In genomic region chr2:235639387-235639786, GRCh38 we compare ENCODE assay signal across 8 cellular contexts.
DNase-seq lines count a peak whose midpoint lies in the region; ATAC-seq and TF ChIP-seq lines count a peak whose summit lies in the region.
"Had no signal": no experiment of that assay in that cellular context is flagged by ENCODE, and none has a peak within 500 bp of the region (broad histone marks: within the 10 kb centered on the region; RNA-seq: fewer than 3 reads in every experiment).

No MANE protein-coding gene starts in this region.

- no peak for TF ChIP-seq EP300 in suprapubic skin (IDR thresholded peaks at IDR 0.05)

- H3K27me3 ChIP-seq in IMR-90 (ENCODE audit: control insufficient read depth, insufficient read depth, low read length) = no peaks in the 10 kb centered on the region
- no peaks in the 10 kb centered on the region for H3K27me3 ChIP-seq in suprapubic skin

- peak overlapping the region; percentile 16; the same call in 1 of the 2 replicates for H3K27ac ChIP-seq in IMR-90 (ENCODE audit: insufficient read depth, low read length)
- peak overlapping the region; percentile 73 for H3K27ac ChIP-seq in suprapubic skin

- no peak overlapping the region for H3K56ac ChIP-seq in IMR-90 (ENCODE audit: extremely low read depth, insufficient read depth, low read length)

- H4K8ac ChIP-seq in IMR-90 (ENCODE audit: low read depth in 2 of 2, low read length in 2 of 2) = peak overlapping the region in 1 of 2 experiments; percentile 32; a peak in 1 of 4 replicates

- H4K5ac ChIP-seq in IMR-90 (ENCODE audit: low read depth, low read length) = no peak overlapping the region

- H3K14ac ChIP-seq in IMR-90 (replicated peaks; ENCODE audit: low read depth, low read length) = 0 out of 2 replicates have a peak overlapping the region, but pooled peaks have one; percentile 10

- peaks cover 22 to 77% of the 10 kb centered on the region in 2 experiments for H3K79me1 ChIP-seq in IMR-90 (ENCODE audit: low read depth in 1 of 2, low read length in 2 of 2)

- peak overlapping the region; percentile 37; the same call in 1 of the 2 replicates for H4K91ac ChIP-seq in IMR-90 (ENCODE audit: insufficient read depth, low read depth, low read length)

- H3K9me3 Mint-ChIP-seq in brain = peaks cover 0 to 2% (median 0%) of the 10 kb centered on the region in 5 experiments
- H3K9me3 Mint-ChIP-seq: activated naive CD8-positive, alpha-beta T cell treated with anti-CD3 and anti-CD28 coated beads, Interleukin-2, amount 10 ng/mL, durations not matched to agents 7 days and 5 days had no signal

- H2BK20ac ChIP-seq in IMR-90 (ENCODE audit: low read depth, low read length) = no peak overlapping the region; the same call in 1 of the 2 replicates

- peak overlapping the region; percentile 17 to 89 (median 67) for H3K27ac Mint-ChIP-seq in brain

- H3K4me1 Mint-ChIP-seq in brain = peaks cover 88% of the 10 kb centered on the region
- H3K4me1 Mint-ChIP-seq: activated naive CD8-positive, alpha-beta T cell treated with anti-CD3 and anti-CD28 coated beads, Interleukin-2, amount 10 ng/mL, durations not matched to agents 7 days and 5 days had no signal

- H3K27me3 Mint-ChIP-seq in brain = peaks cover 19% of the 10 kb centered on the region

- H3K4me3 ChIP-seq in IMR-90 (ENCODE audit: insufficient read depth, low read depth, low read length) (no peak overlapping the region), suprapubic skin (no peak overlapping the region)

- H3K18ac ChIP-seq in IMR-90 (ENCODE audit: low read depth, low read length) = no peak overlapping the region

- H3K23ac ChIP-seq in IMR-90 (ENCODE audit: low read depth, low read length) = no peak overlapping the region

- in situ Hi-C loops in IMR-90 (cut with MboI; ENCODE audit: low sequenced_read_pairs) (loop anchor here (25.0 kb wide), 1 partner anchor 1448 kb away; the partner anchor contains the start of gene COPS8), GM13976 (cut with MboI; ENCODE audit: low sequenced_read_pairs, unreplicated experiment) (no loop called here)

- H3K36me3 Mint-ChIP-seq in brain = peaks cover 17% of the 10 kb centered on the region
- H3K36me3 Mint-ChIP-seq: activated naive CD8-positive, alpha-beta T cell treated with anti-CD3 and anti-CD28 coated beads, Interleukin-2, amount 10 ng/mL, durations not matched to agents 7 days and 5 days had no signal

- no TSS peak for BruUV-seq in IMR-90 (replicated peaks; lab: Mats Ljungman, UMichigan)

- H2AK5ac ChIP-seq in IMR-90 (ENCODE audit: low read depth, low read length) = peak overlapping the region; percentile 56; the same call in 1 of the 2 replicates

- TF ChIP-seq CTCF in IMR-90 (conservative IDR thresholded peaks at IDR 0.05; ENCODE audit: low read depth, low read length) = no peak
- no peak for TF ChIP-seq CTCF in brain (conservative IDR thresholded peaks at IDR 0.05)
- no peak for TF ChIP-seq CTCF in suprapubic skin (IDR thresholded peaks at IDR 0.05)
- TF ChIP-seq CTCF in GM13976 (IDR thresholded peaks at IDR 0.05; ENCODE audit: borderline replicate concordance, control extremely low read depth, extremely low read depth, insufficient read depth, missing control alignments) = no peak

- H3K9me3 ChIP-seq in IMR-90 (ENCODE audit: control insufficient read depth, insufficient read depth, low read length) (no peaks in the 10 kb centered on the region), suprapubic skin (no peaks in the 10 kb centered on the region)

- H2BK15ac ChIP-seq in IMR-90 (ENCODE audit: low read depth, low read length) = peak overlapping the region; percentile 22; the same call in 1 of the 3 replicates

- POLR2A ChIA-PET in IMR-90 (lab: Charles Lee; ENCODE audit: unreplicated experiment) = interaction anchor here (0.6 kb wide), 1 partner anchor 150 kb away, joined by 4 read pairs; no protein-coding TSS in a partner anchor

- H3K4me3 Mint-ChIP-seq in brain = peak overlapping the region in 1 of 5 experiments; percentile 4
- H3K4me3 Mint-ChIP-seq: activated naive CD8-positive, alpha-beta T cell treated with anti-CD3 and anti-CD28 coated beads, Interleukin-2, amount 10 ng/mL, durations not matched to agents 7 days and 5 days had no signal

- peaks cover 27% of the 10 kb centered on the region for H3K9me1 ChIP-seq in IMR-90 (ENCODE audit: insufficient read depth, low read length)

- intact Hi-C loops in IMR-90 (cut with micrococcal nuclease) = loop anchor here (1.0 kb wide), 1 partner anchor 24 kb away; no protein-coding TSS in a partner anchor

- 0 out of 2 replicates have a peak, but pooled peaks have one; percentile 13 for TF ChIP-seq RAD21 in IMR-90 (IDR thresholded peaks at IDR 0.05; ENCODE audit: low read length)

- peak; percentile 78 for ATAC-seq in IMR-90 (ENCODE audit: low read depth)
- ATAC-seq in HG02763 (IDR thresholded peaks at IDR 0.05; ENCODE audit: unreplicated experiment) = no peak

- H2BK5ac ChIP-seq in IMR-90 (ENCODE audit: low read depth, low read length, poor library complexity, severe bottlenecking) = no peak overlapping the region

- H2BK120ac ChIP-seq in IMR-90 (ENCODE audit: low read depth, low read length) = peak overlapping the region; percentile 38; the same call in 1 of the 2 replicates

- H3K4me1 ChIP-seq in IMR-90 (ENCODE audit: control insufficient read depth, insufficient read depth, low read length) (peaks cover 30% of the 10 kb centered on the region), suprapubic skin (peaks cover 35% of the 10 kb centered on the region)

- peak overlapping the region; percentile 11 for H2AFZ ChIP-seq in IMR-90 (replicated peaks; ENCODE audit: low read length, poor library complexity)

- peaks cover 12% of the 10 kb centered on the region for H4K20me1 ChIP-seq in IMR-90 (ENCODE audit: insufficient read depth, low read length)

- H3K4ac ChIP-seq in IMR-90 (ENCODE audit: low read depth, low read length) = peak overlapping the region; percentile 53

- H3K9ac ChIP-seq in IMR-90 (ENCODE audit: low read depth, low read length) = no peak overlapping the region

- DNase-seq in IMR-90 (peak; percentile 95), kidney glomerular epithelial cell (lab: John Stamatoyannopoulos, UW) (peak; percentile 10), suprapubic skin (ENCODE audit: low spot score in 2 of 2) (peak; percentile 84 to 92), 8988T (no peak), GM13976 (ENCODE audit: low spot score) (no peak)
- DNase-seq: activated naive CD8-positive, alpha-beta T cell treated with anti-CD3 and anti-CD28 coated beads, Interleukin-2, amount 10 ng/mL, durations not matched to agents 7 days and 5 days had no signal

- dilution Hi-C loops in IMR-90 (cut with HindIII; ENCODE audit: low sequenced_read_pairs, unreplicated experiment) = no loop called here

- TF ChIP-seq POLR2A in IMR-90 (IDR thresholded peaks at IDR 0.05; ENCODE audit: low read depth, low read length) (0 out of 2 replicates have a peak, but pooled peaks have one; percentile 25), suprapubic skin (IDR thresholded peaks at IDR 0.05) (peak; percentile 31 to 84)

- H3K4me2 ChIP-seq in IMR-90 (ENCODE audit: low read depth, low read length) = no peak overlapping the region

- no peak overlapping the region for H2AK9ac ChIP-seq in IMR-90 (replicated peaks; ENCODE audit: low read depth, low read length, poor library complexity)

- no peaks in the 10 kb centered on the region for H3K36me3 ChIP-seq in IMR-90 (ENCODE audit: control insufficient read depth, insufficient read depth, low read length)
- no peaks in the 10 kb centered on the region for H3K36me3 ChIP-seq in suprapubic skin

- 17% methylated on average over 1 of the region's 10 CpGs; no CpG with 5 or more reads in 1 of the 2 experiments for WGBS in IMR-90 (ENCODE audit: extremely low coverage in 2 of 2, insufficient read length in 1 of 2), 2 experiments
- 49% methylated on average over 10 of the region's 10 CpGs for WGBS in suprapubic skin

- CTCF ChIA-PET in IMR-90 (lab: Yijun Ruan, JAX) = no interaction called here

TF ChIP-seq in IMR-90, 13 proteins besides CTCF, POLR2A, EP300 and RAD21:
- TF ChIP-seq MAFK (IDR thresholded peaks at IDR 0.05; ENCODE audit: low read depth, low read length) = 0 out of 2 replicates have a peak, but pooled peaks have one; percentile 5
- peak; percentile 88 for TF ChIP-seq CEBPB (IDR thresholded peaks at IDR 0.05; ENCODE audit: low read depth, low read length)
- 0 out of 2 replicates have a peak, but pooled peaks have one; percentile 14 for TF ChIP-seq MAZ (IDR thresholded peaks at IDR 0.05; ENCODE audit: borderline replicate concordance, low read depth, low read length)
- no peak for TF ChIP-seq NFE2L2 (IDR thresholded peaks at IDR 0.05; ENCODE audit: low read depth, low read length)
- no peak for TF ChIP-seq MXI1 (IDR thresholded peaks at IDR 0.05; ENCODE audit: borderline replicate concordance, low read depth, low read length)
- no peak for TF ChIP-seq BHLHE40 (IDR thresholded peaks at IDR 0.05; ENCODE audit: low read depth, low read length)

Comparison
In these comparisons a context has a peak if more than half of its experiments do, and no peak if none do; other contexts are left out.
1. DNase-seq: peak in IMR-90 (single experiment), kidney glomerular epithelial cell (single experiment) and suprapubic skin (2 of 2); none in 8988T (single experiment) and GM13976 (single experiment).